8 cellular contexts compared by ENCODE assay signal in the genomic region with DNA sequence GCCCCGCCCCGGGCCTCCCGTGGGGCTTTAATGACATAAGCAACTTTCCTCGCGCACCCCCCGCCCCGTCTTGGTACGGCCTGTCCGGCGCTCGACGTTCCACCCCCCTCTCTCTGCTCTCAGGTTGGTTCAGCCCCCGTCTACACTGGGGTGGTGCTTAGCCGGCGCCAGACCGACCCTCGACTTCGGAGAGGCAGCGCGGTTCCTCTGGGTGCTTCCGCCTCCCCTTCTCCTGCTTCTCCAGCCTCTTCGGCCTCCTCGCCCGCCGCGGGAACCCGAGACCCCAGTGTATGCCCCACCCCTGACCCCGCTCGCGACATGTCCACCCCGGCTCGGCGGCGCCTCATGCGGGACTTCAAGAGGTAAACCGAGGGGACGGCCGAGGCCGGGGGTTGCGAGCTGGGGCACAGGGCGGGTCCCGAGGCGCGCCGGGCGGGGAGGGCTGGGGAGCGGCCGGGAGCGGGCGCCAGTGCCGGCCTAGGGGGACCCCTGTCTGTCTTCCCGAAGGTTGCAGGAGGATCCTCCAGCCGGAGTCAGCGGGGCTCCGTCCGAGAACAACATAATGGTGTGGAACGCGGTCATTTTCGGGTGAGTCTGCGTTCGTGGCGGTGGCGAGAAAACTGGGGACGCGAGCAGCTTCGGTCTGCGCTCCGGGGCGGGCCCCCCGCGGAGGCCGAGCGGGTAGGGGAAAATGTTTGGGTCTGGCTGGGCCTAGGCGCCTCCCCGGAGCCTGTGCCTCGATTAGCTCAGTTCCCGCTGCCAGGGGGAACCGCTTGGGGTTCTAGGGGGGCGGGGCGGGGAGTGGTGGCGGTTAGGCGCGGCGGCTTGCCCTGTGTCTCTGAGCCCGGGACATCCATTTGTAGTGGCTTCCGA. TPM values are rescaled to one million over a fixed set of nuclear protein-coding genes. Genes with fewer than 3 reads are reported as not detected.
DNase-seq lines count a peak whose midpoint lies in the region; ATAC-seq and TF ChIP-seq lines count a peak whose summit lies in the region.

Gene UBE2A, plus strand, starts transcription at position 170 of the 873 bp plus-strand sequence. Its CDS starts 149 bp downstream, at position 319.

- peak within 1 kb of the TSS; percentile 75 for H3K4me3 ChIP-seq in CD4-positive, CD25-positive, alpha-beta regulatory T cell (ENCODE audit: low read depth, low read length)
- peak within 1 kb of the TSS; percentile 42 to 65 for H3K4me3 ChIP-seq in left lung

- H3K9me3 ChIP-seq in CD4-positive, CD25-positive, alpha-beta regulatory T cell (ENCODE audit: control insufficient read depth in 2 of 2, low read length in 2 of 2), result no peaks in the 10 kb centered on the region
- no peaks in the 10 kb centered on the region for H3K9me3 ChIP-seq in left lung

- TF ChIP-seq CTCF in left lung (IDR thresholded peaks at IDR 0.05), result no peak

- peaks cover 5 to 28% (median 6%) of the 10 kb centered on the region in 4 donors for H3K4me1 Mint-ChIP-seq in CD4-positive, CD25-positive, alpha-beta regulatory T cell
- peaks cover 10% of the 10 kb centered on the region for H3K4me1 Mint-ChIP-seq in dendritic cell treated with granulocyte-macrophage colony-stimulating factor and Interleukin-4, amounts not matched to agents 40 ng/mL and 50 ng/mL, for 4 days (ENCODE audit: low read depth)

- H3K4me3 Mint-ChIP-seq in CD4-positive, CD25-positive, alpha-beta regulatory T cell, result peak within 1 kb of the TSS; percentile 88 to 95 (median 92)
- H3K4me3 Mint-ChIP-seq in dendritic cell treated with granulocyte-macrophage colony-stimulating factor and Interleukin-4, amounts not matched to agents 40 ng/mL and 50 ng/mL, for 4 days, result peak within 1 kb of the TSS; percentile 95

- peak; percentile 94 to 97 for ATAC-seq in CD4-positive, CD25-positive, alpha-beta regulatory T cell (ENCODE audit: low read depth in 2 of 2)
- ATAC-seq in GM19397 (IDR thresholded peaks at IDR 0.05; ENCODE audit: unreplicated experiment) (peak; percentile 85), HG03565 (IDR thresholded peaks at IDR 0.05; ENCODE audit: unreplicated experiment) (peak; percentile 68), left lung (peak; percentile 98)

- H3K27me3 Mint-ChIP-seq in CD4-positive, CD25-positive, alpha-beta regulatory T cell, result no peaks in the 10 kb centered on the region
- no peaks in the 10 kb centered on the region for H3K27me3 Mint-ChIP-seq in dendritic cell treated with granulocyte-macrophage colony-stimulating factor and Interleukin-4, amounts not matched to agents 40 ng/mL and 50 ng/mL, for 4 days

- peaks cover 19% of the 10 kb centered on the region for H3K4me1 ChIP-seq in CD4-positive, CD25-positive, alpha-beta regulatory T cell (ENCODE audit: control insufficient read depth, insufficient read depth, low read length, poor library complexity, severe bottlenecking)
- H3K4me1 ChIP-seq in left lung, result peaks cover 0 to 10% of the 10 kb centered on the region in 2 donors

- no peaks in the 10 kb centered on the region for H3K36me3 ChIP-seq in CD4-positive, CD25-positive, alpha-beta regulatory T cell (ENCODE audit: control insufficient read depth, insufficient read depth, low read length)
- H3K36me3 ChIP-seq in left lung, result no peaks in the 10 kb centered on the region

- no peaks in the 10 kb centered on the region for H3K9me3 Mint-ChIP-seq in CD4-positive, CD25-positive, alpha-beta regulatory T cell
- no peaks in the 10 kb centered on the region for H3K9me3 Mint-ChIP-seq in dendritic cell treated with granulocyte-macrophage colony-stimulating factor and Interleukin-4, amounts not matched to agents 40 ng/mL and 50 ng/mL, for 4 days

- DNase-seq in CD4-positive, CD25-positive, alpha-beta regulatory T cell, result peak; percentile 82 to 94 (median 89)
- DNase-seq in NCI-H748 treated with DMSO at 0.1 percent for 48 hours (lab: John Stamatoyannopoulos, UW) (peak; percentile 86), left lung (peak; percentile 91 to 95)
- DNase-seq in activated CD4-positive, alpha-beta T cell treated with anti-CD3 and anti-CD28 coated beads, Interleukin-2, amount 50 U/mL, for 24 hours (ENCODE audit: low read depth in 1 of 2, low spot score in 1 of 2), result peak; percentile 65 to 82
- DNase-seq in stimulated activated CD4-positive, alpha-beta T cell treated with anti-CD3 and anti-CD28 coated beads, Interleukin-2, amount 100 ng/mL, for 48 hours, result peak; percentile 77 to 78

- intact Hi-C loops in dendritic cell treated with granulocyte-macrophage colony-stimulating factor and Interleukin-4, amounts not matched to agents 40 ng/mL and 50 ng/mL, for 4 days (cut with micrococcal nuclease), result loop anchor here (1.0 to 10.0 kb wide), 2 partner anchors 8 to 50 kb away; no protein-coding TSS in a partner anchor
- intact Hi-C loops in left lung (cut with DNase I), result no loop called here

- no peaks in the 10 kb centered on the region for H3K36me3 Mint-ChIP-seq in CD4-positive, CD25-positive, alpha-beta regulatory T cell
- peaks cover 15% of the 10 kb centered on the region for H3K36me3 Mint-ChIP-seq in dendritic cell treated with granulocyte-macrophage colony-stimulating factor and Interleukin-4, amounts not matched to agents 40 ng/mL and 50 ng/mL, for 4 days (ENCODE audit: low read depth)

- H3K27ac Mint-ChIP-seq in CD4-positive, CD25-positive, alpha-beta regulatory T cell, result peak within 1 kb of the TSS; percentile 87 to 96 (median 96)
- peak within 1 kb of the TSS; percentile 98 for H3K27ac Mint-ChIP-seq in dendritic cell treated with granulocyte-macrophage colony-stimulating factor and Interleukin-4, amounts not matched to agents 40 ng/mL and 50 ng/mL, for 4 days

- H3K27ac ChIP-seq in CD4-positive, CD25-positive, alpha-beta regulatory T cell (ENCODE audit: insufficient read depth, low read length, poor library complexity, severe bottlenecking), result peak within 1 kb of the TSS; percentile 81
- H3K27ac ChIP-seq in left lung, result peak within 1 kb of the TSS; percentile 89 to 90

- H3K27me3 ChIP-seq in CD4-positive, CD25-positive, alpha-beta regulatory T cell (ENCODE audit: control insufficient read depth, insufficient read depth, low read length), result no peaks in the 10 kb centered on the region
- H3K27me3 ChIP-seq in left lung, result no peaks in the 10 kb centered on the region

RNA-seq across cellular contexts. Expression of gene UBE2A, which starts in this region (rescaled TPM):
- total RNA-seq in CD4-positive, CD25-positive, alpha-beta regulatory T cell, result 80.1 TPM
- 10 to 100 TPM; 44.6 to 62.9 (median 55.8) TPM for polyA plus RNA-seq in CD4-positive, CD25-positive, alpha-beta regulatory T cell
- 10 to 100 TPM; 60.4 to 73.2 TPM for total RNA-seq in left lung

Comparison
In these comparisons a context has a peak if more than half of its experiments do, and no peak if none do; other contexts are left out.
1. Peak in every context shown above with its lines: DNase-seq, ATAC-seq, H3K4me3 ChIP-seq and H3K27ac ChIP-seq.